ENCODE assay signal across 17 cellular contexts in genomic region chr9:136646827-136647711, GRCh38. TPM values are rescaled to one million over a fixed set of nuclear protein-coding genes. Genes with fewer than 3 reads are reported as not detected.
A peak's percentile ranks its signal among the peaks of the same experiment; 100 is the strongest.
DNase-seq lines count a peak whose midpoint lies in the region; ATAC-seq, FAIRE-seq and TF ChIP-seq lines count a peak whose summit lies in the region.
"Had no signal": no experiment of that assay in that cellular context is flagged by ENCODE, and none has a peak within 500 bp of the region (broad histone marks: within the 10 kb centered on the region; RNA-seq: fewer than 3 reads in every experiment).

No MANE protein-coding gene starts in this region.

- 93% methylated on average over 29 of the region's 29 CpGs for WGBS in mesenchymal stem cell
- 76% methylated on average over 21 of the region's 29 CpGs for WGBS in suprapubic skin

- peaks cover 23% of the 10 kb centered on the region for H3K79me2 ChIP-seq in endothelial cell of umbilical vein (ENCODE audit: control insufficient read depth, insufficient read depth, low read length)

- POLR2A ChIA-PET in endothelial cell of umbilical vein (lab: Charles Lee): interaction anchor here (0.7 to 10.7 kb wide), 4 partner anchors 9 to 27 kb away, joined by 3 to 161 read pairs (median 47); partner anchors contain the start of gene EGFL7

- H3K4ac ChIP-seq in mesenchymal stem cell (ENCODE audit: low read depth in 1 of 2, low read length in 2 of 2): no peak overlapping the region

- DNase-seq in GM12865 (ENCODE audit: low read depth) (no peak), endothelial cell of umbilical vein (ENCODE audit: low read depth, low spot score) (no peak), mesenchymal stem cell (no peak), suprapubic skin (ENCODE audit: low spot score in 2 of 2) (no peak), omental fat pad (ENCODE audit: low spot score) (no peak), kidney tubule cell (ENCODE audit: low spot score) (no peak)
- no peak for DNase-seq in activated naive CD4-positive, alpha-beta T cell treated with Interleukin-2 at 50 U/mL for 16 hours
- DNase-seq: activated CD4-positive, alpha-beta T cell treated with anti-CD3 and anti-CD28 coated beads for 36 hours; activated CD8-positive, alpha-beta memory T cell treated with anti-CD3 and anti-CD28 coated beads, Interleukin-2, amount 50 U/mL, for 48 hours; activated naive CD4-positive, alpha-beta T cell treated with anti-CD3 and anti-CD28 coated beads for 36 hours; effector CD4-positive, alpha-beta T cell; midbrain; NCI-H226; T-helper 9 cell had no signal

- no peak overlapping the region for H3K14ac ChIP-seq in mesenchymal stem cell (ENCODE audit: low read length in 2 of 2)

- TF ChIP-seq CTCF in GM12865 (IDR thresholded peaks at IDR 0.05; ENCODE audit: insufficient read depth, low read depth, low read length, missing control alignments): no peak
- no peak for TF ChIP-seq CTCF in endothelial cell of umbilical vein (IDR thresholded peaks at IDR 0.05; ENCODE audit: extremely low read depth in 1 of 2, insufficient read depth in 1 of 2, low read depth in 1 of 2, low read length in 2 of 2)
- no peak for TF ChIP-seq CTCF in suprapubic skin (IDR thresholded peaks at IDR 0.05)
- no peak for TF ChIP-seq CTCF in omental fat pad (IDR thresholded peaks at IDR 0.05)

- FAIRE-seq in endothelial cell of umbilical vein (lab: Jason Lieb, UNC): no peak

- no peak overlapping the region for H2BK12ac ChIP-seq in mesenchymal stem cell (ENCODE audit: low read length in 2 of 2)

- H3K27ac ChIP-seq in endothelial cell of umbilical vein (ENCODE audit: insufficient read depth, low read depth, low read length) (peak overlapping the region; percentile 95), mesenchymal stem cell (ENCODE audit: low read length, poor library complexity, severe bottlenecking) (no peak overlapping the region), suprapubic skin (peak overlapping the region; percentile 32)
- H3K27ac ChIP-seq: SJSA1 had no signal

- no peak overlapping the region for H2BK120ac ChIP-seq in mesenchymal stem cell (ENCODE audit: low read depth, low read length)

- H3K4me1 ChIP-seq in endothelial cell of umbilical vein (ENCODE audit: control insufficient read depth, extremely low read depth, insufficient read depth, low read length) (peaks cover 69% of the 10 kb centered on the region), mesenchymal stem cell (ENCODE audit: control insufficient read depth, insufficient read depth, low read depth, low read length) (peaks cover 33% of the 10 kb centered on the region), suprapubic skin (peaks cover 24% of the 10 kb centered on the region)

- H3K4me2 ChIP-seq in endothelial cell of umbilical vein (ENCODE audit: insufficient read depth, low read length) (peak overlapping the region; percentile 54), mesenchymal stem cell (ENCODE audit: low read length, poor library complexity, severe bottlenecking) (no peak overlapping the region)

- H4K8ac ChIP-seq in mesenchymal stem cell (ENCODE audit: low read length): peak overlapping the region; percentile 59

- no peaks in the 10 kb centered on the region for H3K9me1 ChIP-seq in endothelial cell of umbilical vein (replicated peaks; ENCODE audit: control insufficient read depth, extremely low read depth, insufficient read depth, low read length)

- H4K91ac ChIP-seq in mesenchymal stem cell (ENCODE audit: low read length): no peak overlapping the region

- H3K79me1 ChIP-seq in mesenchymal stem cell (replicated peaks; ENCODE audit: low read length, poor library complexity, severe bottlenecking): no peaks in the 10 kb centered on the region

- H3K27me3 ChIP-seq in endothelial cell of umbilical vein (ENCODE audit: control insufficient read depth in 2 of 2, insufficient read depth in 2 of 2, low read length in 2 of 2) (no peaks in the 10 kb centered on the region), mesenchymal stem cell (ENCODE audit: control insufficient read depth in 1 of 2, insufficient read depth in 1 of 2, low read length in 2 of 2) (peaks cover 0 to 45% of the 10 kb centered on the region in 2 experiments), suprapubic skin (peaks cover 12% of the 10 kb centered on the region)
- H3K27me3 ChIP-seq: body of pancreas had no signal

- no peak overlapping the region for H2AK5ac ChIP-seq in mesenchymal stem cell (ENCODE audit: low read length, severe bottlenecking)

- intact Hi-C loops in endothelial cell of umbilical vein (cut with micrococcal nuclease): loop anchor here (1.0 kb wide), 2 partner anchors 8 to 15 kb away; partner anchors contain the start of gene EGFL7

- ATAC-seq in HG03196 (IDR thresholded peaks at IDR 0.05; ENCODE audit: unreplicated experiment) (no peak), omental fat pad (ENCODE audit: low FRiP score) (no peak)
- ATAC-seq: activated CD4-positive, alpha-beta T cell treated with anti-CD3 and anti-CD28 coated beads for 36 hours had no signal

- H4K20me1 ChIP-seq in endothelial cell of umbilical vein (replicated peaks; ENCODE audit: control insufficient read depth, extremely low read depth, insufficient read depth, low read length): no peaks in the 10 kb centered on the region

- H3K9ac ChIP-seq in endothelial cell of umbilical vein (replicated peaks; ENCODE audit: extremely low read depth, insufficient read depth, low read length) (peak overlapping the region; percentile 87), mesenchymal stem cell (ENCODE audit: low read length) (no peak overlapping the region)

- no peaks in the 10 kb centered on the region for H3K36me3 ChIP-seq in endothelial cell of umbilical vein (ENCODE audit: control insufficient read depth in 2 of 2, extremely low read depth in 1 of 2, insufficient read depth in 2 of 2, low read length in 2 of 2)
- H3K36me3 ChIP-seq in mesenchymal stem cell (ENCODE audit: control insufficient read depth in 1 of 2, insufficient read depth in 2 of 2, low read depth in 1 of 2, low read length in 2 of 2): no peaks in the 10 kb centered on the region
- H3K36me3 ChIP-seq in suprapubic skin: no peaks in the 10 kb centered on the region
- H3K36me3 ChIP-seq: SJSA1 had no signal

- no peak for TF ChIP-seq EP300 in suprapubic skin (IDR thresholded peaks at IDR 0.05)

- TSS peak; percentile 1 for BruUV-seq in endothelial cell of umbilical vein (replicated peaks; lab: Mats Ljungman, UMichigan)

- CTCF ChIA-PET in endothelial cell of umbilical vein (lab: Charles Lee): interaction anchor here (0.5 to 8.2 kb wide), 8 partner anchors 10 to 67 kb away, joined by 3 to 90 read pairs (median 12); partner anchors contain the start of gene EGFL7

- peak overlapping the region; percentile 50 for H3K4me3 ChIP-seq in GM12865 (ENCODE audit: low read depth, low read length)
- H3K4me3 ChIP-seq in endothelial cell of umbilical vein (replicated peaks in 1 of 3; ENCODE audit: insufficient read depth in 1 of 3, low read depth in 1 of 3, low read length in 3 of 3): peak overlapping the region in 2 of 3 experiments; percentile 28 to 44
- no peak overlapping the region for H3K4me3 ChIP-seq in mesenchymal stem cell (ENCODE audit: insufficient read depth in 1 of 2, low read depth in 1 of 2, low read length in 2 of 2)
- peak overlapping the region; percentile 21 for H3K4me3 ChIP-seq in suprapubic skin
- H3K4me3 ChIP-seq: body of pancreas, SJSA1 had no signal

- TF ChIP-seq POLR2A in endothelial cell of umbilical vein (IDR thresholded peaks at IDR 0.05; ENCODE audit: low read depth, low read length) (no peak), suprapubic skin (IDR thresholded peaks at IDR 0.05) (no peak)

- H3K23ac ChIP-seq in mesenchymal stem cell (ENCODE audit: low read length in 2 of 2): no peak overlapping the region

- no peak overlapping the region for H2BK5ac ChIP-seq in mesenchymal stem cell (ENCODE audit: low read depth, low read length, poor library complexity, severe bottlenecking)

- no peak overlapping the region for H3K18ac ChIP-seq in mesenchymal stem cell (ENCODE audit: low read depth in 1 of 2, low read length in 2 of 2)

- no peak overlapping the region for H2AFZ ChIP-seq in endothelial cell of umbilical vein (ENCODE audit: low read depth, low read length)
- no peak overlapping the region for H2AFZ ChIP-seq in mesenchymal stem cell (ENCODE audit: low read depth, low read length)

- dilution Hi-C loops in endothelial cell of umbilical vein (cut with MboI; ENCODE audit: extremely low pct_ligation_motif_present, low sequenced_read_pairs): no loop called here

- H3K9me3 ChIP-seq in endothelial cell of umbilical vein (replicated peaks; ENCODE audit: control insufficient read depth, insufficient read depth, low read length) (no peaks in the 10 kb centered on the region), mesenchymal stem cell (ENCODE audit: control insufficient read depth, low read length) (no peaks in the 10 kb centered on the region), suprapubic skin (no peaks in the 10 kb centered on the region)
- H3K9me3 ChIP-seq: body of pancreas, SJSA1 had no signal

- H2BK15ac ChIP-seq in mesenchymal stem cell (ENCODE audit: low read depth, poor library complexity, severe bottlenecking): peak overlapping the region; percentile 50

RNA-seq across cellular contexts. Expression of gene EGFL7, which starts 15.6 kb away (rescaled TPM):
- total RNA-seq in endothelial cell of umbilical vein (1,042 and 1,043 TPM in 2 replicates), suprapubic skin (10 to 100 TPM; 12.2 to 49.6 (median 28.6) TPM), omental fat pad (100 to 1,000 TPM in 3 of 4 donors, 10 to 100 TPM in 1; 50.6 to 274 (median 145) TPM)
- 1,377 and 1,605 TPM in 2 replicates for polyA plus RNA-seq in endothelial cell of umbilical vein
- polyA plus RNA-seq in endothelial cell of umbilical vein (2011; cell fraction: cytosol; rRNA removed): 566 and 776 TPM in 2 replicates
- 1,080 and 1,467 TPM in 2 replicates for polyA plus RNA-seq in endothelial cell of umbilical vein (2011; cell fraction: nucleus; rRNA removed)
- polyA plus RNA-seq in endothelial cell of umbilical vein (2012): 359 and 413 TPM in 2 replicates
- polyA minus RNA-seq in endothelial cell of umbilical vein: 208 and 351 TPM in 2 replicates
- polyA minus RNA-seq in endothelial cell of umbilical vein (2011; cell fraction: cytosol; rRNA and poly(A)+ RNA removed): 15.5 TPM
- polyA minus RNA-seq in endothelial cell of umbilical vein (2011; cell fraction: nucleus; rRNA and poly(A)+ RNA removed): 236 and 523 TPM in 2 replicates
- 29.0 TPM for polyA plus RNA-seq in mesenchymal stem cell (2013, experiment 1 of 2)
- 30.0 TPM for polyA plus RNA-seq in mesenchymal stem cell (2013, experiment 2 of 2)

RNA-seq across cellular contexts. Expression of gene AGPAT2, which starts 40.2 kb away (rescaled TPM):
- total RNA-seq in endothelial cell of umbilical vein (43.0 and 45.5 TPM in 2 replicates), suprapubic skin (10 to 100 TPM; 43.5 to 73.2 (median 63.5) TPM), omental fat pad (100 to 1,000 TPM; 391 to 854 (median 473) TPM)
- 55.3 and 72.1 TPM in 2 replicates for polyA plus RNA-seq in endothelial cell of umbilical vein
- polyA plus RNA-seq in endothelial cell of umbilical vein (2011; cell fraction: cytosol; rRNA removed): 31.4 and 42.0 TPM in 2 replicates
- polyA plus RNA-seq in endothelial cell of umbilical vein (2011; cell fraction: nucleus; rRNA removed): 33.3 and 33.9 TPM in 2 replicates
- 26.9 and 34.8 TPM in 2 replicates for polyA plus RNA-seq in endothelial cell of umbilical vein (2012)
- 25.6 and 28.5 TPM in 2 replicates for polyA minus RNA-seq in endothelial cell of umbilical vein
- polyA minus RNA-seq in endothelial cell of umbilical vein (2011; cell fraction: cytosol; rRNA and poly(A)+ RNA removed): 92.9 TPM
- polyA minus RNA-seq in endothelial cell of umbilical vein (2011; cell fraction: nucleus; rRNA and poly(A)+ RNA removed): 9.0 and 14.7 TPM in 2 replicates
- polyA plus RNA-seq in mesenchymal stem cell (2013, experiment 1 of 2): 38.4 TPM
- polyA plus RNA-seq in mesenchymal stem cell (2013, experiment 2 of 2): 36.4 TPM

Comparison
In these comparisons a context has a peak if more than half of its experiments do, and no peak if none do; other contexts are left out.
1. H3K4me3 ChIP-seq: peak in GM12865 (single experiment), endothelial cell of umbilical vein (2 of 3) and suprapubic skin (single experiment); none in mesenchymal stem cell (0 of 2).